8 cellular contexts compared by ENCODE assay signal in the genomic region with DNA sequence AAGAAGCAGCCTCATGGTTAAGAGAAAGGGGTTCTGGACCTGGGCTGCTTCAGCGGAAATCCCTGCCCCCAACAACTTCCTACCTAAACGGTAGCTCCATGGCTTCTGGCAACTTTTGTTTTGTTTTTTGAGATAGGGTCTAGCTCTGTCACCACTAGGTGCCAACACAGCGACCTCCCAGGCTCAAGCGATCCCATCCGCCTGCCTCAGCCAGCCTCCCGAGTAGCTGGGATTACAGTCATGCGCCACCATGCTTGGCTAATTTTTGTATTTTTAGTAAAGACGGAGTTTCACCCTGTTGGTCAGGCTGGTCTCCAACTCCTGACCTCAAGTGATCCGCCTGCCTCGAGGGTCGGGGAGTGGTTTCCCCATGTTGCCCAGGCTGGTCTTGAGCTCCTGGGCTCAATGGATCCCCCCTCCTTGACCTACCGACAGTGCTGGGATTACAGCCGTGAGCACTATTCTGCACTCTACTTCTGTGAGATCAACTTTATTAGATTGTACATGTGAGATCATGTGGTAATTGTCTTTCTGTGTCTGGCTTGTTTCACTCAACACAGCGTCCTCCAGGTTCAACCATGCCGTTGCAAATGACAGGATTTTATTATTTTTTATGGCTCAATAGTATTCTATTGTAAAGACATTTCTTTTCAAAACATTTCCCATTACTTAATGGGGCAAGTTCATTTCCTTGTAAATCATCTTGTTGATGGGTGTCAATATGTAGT. TPM values are rescaled to one million over a fixed set of nuclear protein-coding genes. Genes with fewer than 3 reads are reported as not detected.
A peak's percentile ranks its signal among the peaks of the same experiment; 100 is the strongest.
DNase-seq lines count a peak whose midpoint lies in the region; ATAC-seq and TF ChIP-seq lines count a peak whose summit lies in the region.

No MANE protein-coding gene starts in this region.

- ATAC-seq in GM18498 (IDR thresholded peaks at IDR 0.05; ENCODE audit: unreplicated experiment) (peak; percentile 39), GM21825 (IDR thresholded peaks at IDR 0.05; ENCODE audit: unreplicated experiment) (no peak)

- DNase-seq in HL-60 (ENCODE audit: low read depth in 1 of 2, low spot score in 1 of 2) (no peak), astrocyte of the spinal cord (ENCODE audit: low read depth, low spot score) (no peak), tibial artery (peak in 1 of 2 donors; percentile 20), SKM-1 treated with dmso at 0.1 percent for 144 hours (lab: John Stamatoyannopoulos, UW; ENCODE audit: unreplicated experiment) (no peak), cortex of kidney (lab: John Stamatoyannopoulos, UW) (no peak)

- H3K27me3 ChIP-seq in HL-60 (ENCODE audit: insufficient read depth, poor library complexity, severe bottlenecking) (no peaks in the 10 kb centered on the region), liver (ENCODE audit: control insufficient read depth in 4 of 4, insufficient read depth in 4 of 4, low read length in 3 of 4) (no peaks in the 10 kb centered on the region), tibial artery (no peaks in the 10 kb centered on the region)

- in situ Hi-C loops in astrocyte of the spinal cord (cut with HindIII; ENCODE audit: low sequenced_read_pairs), result no loop called here

- H3K4me1 ChIP-seq in liver (ENCODE audit: control insufficient read depth in 4 of 4, insufficient read depth in 4 of 4, low read length in 3 of 4) (peaks cover 4 to 20% (median 13%) of the 10 kb centered on the region in 4 donors), tibial artery (peaks cover 0 to 23% (median 10%) of the 10 kb centered on the region in 4 donors)

- H3K9ac ChIP-seq in liver (ENCODE audit: low read depth in 1 of 2, low read length in 2 of 2), result peak overlapping the region; percentile 55 to 86

- 44% methylated on average over 15 of the region's 15 CpGs for WGBS in liver

- TF ChIP-seq CTCF in HL-60 (IDR thresholded peaks at IDR 0.05; ENCODE audit: insufficient read depth, low read length), result no peak
- TF ChIP-seq CTCF in astrocyte of the spinal cord (IDR thresholded peaks at IDR 0.05; ENCODE audit: low read depth, low read length), result no peak
- no peak for TF ChIP-seq CTCF in liver (IDR thresholded peaks at IDR 0.05; ENCODE audit: low read depth, low read length, missing input control)
- TF ChIP-seq CTCF in tibial artery (IDR thresholded peaks at IDR 0.05), result no peak

- TF ChIP-seq RAD21 in liver (IDR thresholded peaks at IDR 0.05), result no peak

- H3K9me3 ChIP-seq in liver (ENCODE audit: control insufficient read depth in 4 of 4, low read length in 3 of 4) (no peaks in the 10 kb centered on the region), tibial artery (no peaks in the 10 kb centered on the region)

- H3K27ac ChIP-seq in HL-60 (replicated peaks) (no peak overlapping the region), liver (ENCODE audit: low read depth in 1 of 2, low read length in 2 of 2) (no peak overlapping the region), tibial artery (peak overlapping the region; percentile 75 to 80)

- H3K36me3 ChIP-seq in liver (ENCODE audit: control insufficient read depth in 4 of 4, insufficient read depth in 3 of 4, low read depth in 1 of 4, low read length in 3 of 4), result no peaks in the 10 kb centered on the region
- no peaks in the 10 kb centered on the region for H3K36me3 ChIP-seq in tibial artery

- H3K4me3 ChIP-seq in HL-60 (replicated peaks; ENCODE audit: insufficient read depth, low read length), result peak overlapping the region; percentile 96
- H3K4me3 ChIP-seq in astrocyte of the spinal cord (ENCODE audit: low read depth, low read length), result peak overlapping the region; percentile 91
- peak overlapping the region; percentile 56 to 100 (median 98) for H3K4me3 ChIP-seq in liver (ENCODE audit: low read depth in 1 of 3, low read length in 3 of 3)
- H3K4me3 ChIP-seq in tibial artery, result peak overlapping the region; percentile 86 to 99

- intact Hi-C loops in tibial artery (cut with DNase I; ENCODE audit: low total_unique reads), result no loop called here

TF ChIP-seq in liver, 16 proteins besides CTCF, POLR2A, EP300 and RAD21:
- no peak for TF ChIP-seq EGR1 (IDR thresholded peaks at IDR 0.05; ENCODE audit: low read depth in 2 of 2)
- TF ChIP-seq, protein P1, sequence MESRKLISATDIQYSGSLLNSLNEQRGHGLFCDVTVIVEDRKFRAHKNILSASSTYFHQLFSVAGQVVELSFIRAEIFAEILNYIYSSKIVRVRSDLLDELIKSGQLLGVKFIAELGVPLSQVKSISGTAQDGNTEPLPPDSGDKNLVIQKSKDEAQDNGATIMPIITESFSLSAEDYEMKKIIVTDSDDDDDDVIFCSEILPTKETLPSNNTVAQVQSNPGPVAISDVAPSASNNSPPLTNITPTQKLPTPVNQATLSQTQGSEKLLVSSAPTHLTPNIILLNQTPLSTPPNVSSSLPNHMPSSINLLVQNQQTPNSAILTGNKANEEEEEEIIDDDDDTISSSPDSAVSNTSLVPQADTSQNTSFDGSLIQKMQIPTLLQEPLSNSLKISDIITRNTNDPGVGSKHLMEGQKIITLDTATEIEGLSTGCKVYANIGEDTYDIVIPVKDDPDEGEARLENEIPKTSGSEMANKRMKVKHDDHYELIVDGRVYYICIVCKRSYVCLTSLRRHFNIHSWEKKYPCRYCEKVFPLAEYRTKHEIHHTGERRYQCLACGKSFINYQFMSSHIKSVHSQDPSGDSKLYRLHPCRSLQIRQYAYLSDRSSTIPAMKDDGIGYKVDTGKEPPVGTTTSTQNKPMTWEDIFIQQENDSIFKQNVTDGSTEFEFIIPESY (IDR thresholded peaks at IDR 0.05), result no peak
- TF ChIP-seq FOXA2 (IDR thresholded peaks at IDR 0.05), result no peak
- TF ChIP-seq RXRA (IDR thresholded peaks at IDR 0.05), result no peak
- TF ChIP-seq, protein P2, sequence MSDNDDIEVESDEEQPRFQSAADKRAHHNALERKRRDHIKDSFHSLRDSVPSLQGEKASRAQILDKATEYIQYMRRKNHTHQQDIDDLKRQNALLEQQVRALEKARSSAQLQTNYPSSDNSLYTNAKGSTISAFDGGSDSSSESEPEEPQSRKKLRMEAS (IDR thresholded peaks at IDR 0.05), result no peak
- TF ChIP-seq, protein P3, sequence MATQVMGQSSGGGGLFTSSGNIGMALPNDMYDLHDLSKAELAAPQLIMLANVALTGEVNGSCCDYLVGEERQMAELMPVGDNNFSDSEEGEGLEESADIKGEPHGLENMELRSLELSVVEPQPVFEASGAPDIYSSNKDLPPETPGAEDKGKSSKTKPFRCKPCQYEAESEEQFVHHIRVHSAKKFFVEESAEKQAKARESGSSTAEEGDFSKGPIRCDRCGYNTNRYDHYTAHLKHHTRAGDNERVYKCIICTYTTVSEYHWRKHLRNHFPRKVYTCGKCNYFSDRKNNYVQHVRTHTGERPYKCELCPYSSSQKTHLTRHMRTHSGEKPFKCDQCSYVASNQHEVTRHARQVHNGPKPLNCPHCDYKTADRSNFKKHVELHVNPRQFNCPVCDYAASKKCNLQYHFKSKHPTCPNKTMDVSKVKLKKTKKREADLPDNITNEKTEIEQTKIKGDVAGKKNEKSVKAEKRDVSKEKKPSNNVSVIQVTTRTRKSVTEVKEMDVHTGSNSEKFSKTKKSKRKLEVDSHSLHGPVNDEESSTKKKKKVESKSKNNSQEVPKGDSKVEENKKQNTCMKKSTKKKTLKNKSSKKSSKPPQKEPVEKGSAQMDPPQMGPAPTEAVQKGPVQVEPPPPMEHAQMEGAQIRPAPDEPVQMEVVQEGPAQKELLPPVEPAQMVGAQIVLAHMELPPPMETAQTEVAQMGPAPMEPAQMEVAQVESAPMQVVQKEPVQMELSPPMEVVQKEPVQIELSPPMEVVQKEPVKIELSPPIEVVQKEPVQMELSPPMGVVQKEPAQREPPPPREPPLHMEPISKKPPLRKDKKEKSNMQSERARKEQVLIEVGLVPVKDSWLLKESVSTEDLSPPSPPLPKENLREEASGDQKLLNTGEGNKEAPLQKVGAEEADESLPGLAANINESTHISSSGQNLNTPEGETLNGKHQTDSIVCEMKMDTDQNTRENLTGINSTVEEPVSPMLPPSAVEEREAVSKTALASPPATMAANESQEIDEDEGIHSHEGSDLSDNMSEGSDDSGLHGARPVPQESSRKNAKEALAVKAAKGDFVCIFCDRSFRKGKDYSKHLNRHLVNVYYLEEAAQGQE (IDR thresholded peaks at IDR 0.05), result no peak

RNA-seq across cellular contexts. Expression of a gene that starts 1.3 kb away (rescaled TPM):
- total RNA-seq in liver, result 1 to 10 TPM; 4.1 to 8.9 TPM
- polyA plus RNA-seq in liver, result 1 to 10 TPM; 1.7 to 2.0 TPM

RNA-seq across cellular contexts. Expression of a gene that starts 56.9 kb away (rescaled TPM):
- total RNA-seq in liver, result under 1 TPM in 1 of 2 donors, not detected in 1; 0.05 TPM
- polyA plus RNA-seq in liver, result under 1 TPM in 1 of 2 donors, not detected in 1; 0.01 TPM

Comparison
In these comparisons a context has a peak if more than half of its experiments do, and no peak if none do; other contexts are left out.
1. H3K27ac ChIP-seq: peak in tibial artery (2 of 2); none in HL-60 (single experiment) and liver (0 of 2).
2. Peak in every context shown above with its lines, with median percentiles within 50 percentile points of each other: H3K4me3 ChIP-seq.